In the genomic region with DNA sequence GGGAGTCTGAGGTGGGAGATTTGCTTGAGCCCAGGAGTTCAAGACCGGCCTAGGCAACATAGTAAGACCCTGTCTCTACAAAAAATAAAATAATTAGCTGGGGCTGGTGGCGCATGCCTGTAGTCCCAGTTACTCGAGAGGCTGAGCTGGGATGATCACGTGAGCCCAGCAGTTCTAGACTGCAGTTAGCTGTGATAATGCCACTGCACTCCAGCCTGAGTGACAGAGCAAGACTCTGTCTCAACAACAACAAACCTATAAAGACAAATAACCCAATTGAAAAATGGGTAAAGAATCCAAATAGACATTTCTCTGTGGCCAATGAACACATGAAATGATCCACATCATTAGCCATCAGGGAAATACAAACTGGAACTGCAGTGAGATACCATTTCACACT, we compare ENCODE assay signal across 1 cellular context.
TF ChIP-seq lines count a peak whose summit lies in the region.

No MANE protein-coding gene starts in this region.

TF ChIP-seq in K562, 482 proteins besides CTCF, POLR2A, EP300 and RAD21 (continues in another document):
- TF ChIP-seq, protein P1, sequence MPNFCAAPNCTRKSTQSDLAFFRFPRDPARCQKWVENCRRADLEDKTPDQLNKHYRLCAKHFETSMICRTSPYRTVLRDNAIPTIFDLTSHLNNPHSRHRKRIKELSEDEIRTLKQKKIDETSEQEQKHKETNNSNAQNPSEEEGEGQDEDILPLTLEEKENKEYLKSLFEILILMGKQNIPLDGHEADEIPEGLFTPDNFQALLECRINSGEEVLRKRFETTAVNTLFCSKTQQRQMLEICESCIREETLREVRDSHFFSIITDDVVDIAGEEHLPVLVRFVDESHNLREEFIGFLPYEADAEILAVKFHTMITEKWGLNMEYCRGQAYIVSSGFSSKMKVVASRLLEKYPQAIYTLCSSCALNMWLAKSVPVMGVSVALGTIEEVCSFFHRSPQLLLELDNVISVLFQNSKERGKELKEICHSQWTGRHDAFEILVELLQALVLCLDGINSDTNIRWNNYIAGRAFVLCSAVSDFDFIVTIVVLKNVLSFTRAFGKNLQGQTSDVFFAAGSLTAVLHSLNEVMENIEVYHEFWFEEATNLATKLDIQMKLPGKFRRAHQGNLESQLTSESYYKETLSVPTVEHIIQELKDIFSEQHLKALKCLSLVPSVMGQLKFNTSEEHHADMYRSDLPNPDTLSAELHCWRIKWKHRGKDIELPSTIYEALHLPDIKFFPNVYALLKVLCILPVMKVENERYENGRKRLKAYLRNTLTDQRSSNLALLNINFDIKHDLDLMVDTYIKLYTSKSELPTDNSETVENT (CRISPR knock-in tag; IDR thresholded peaks at IDR 0.05) = no peak
- TF ChIP-seq ZBTB17 (CRISPR knock-in tag; IDR thresholded peaks at IDR 0.05) (no peak), CREM (IDR thresholded peaks at IDR 0.05; ENCODE audit: low read depth) (no peak), PKNOX1 (IDR thresholded peaks at IDR 0.05) (peak; percentile 93), RBM22 (IDR thresholded peaks at IDR 0.05; ENCODE audit: low read depth, low read length, poor library complexity, severe bottlenecking) (no peak), CBX8 (IDR thresholded peaks at IDR 0.05; ENCODE audit: borderline replicate concordance, extremely low read depth, low read depth, low read length, poor library complexity, severe bottlenecking) (no peak), FOSL1 (tag; conservative IDR thresholded peaks at IDR 0.05) (no peak), RFX5 (IDR thresholded peaks at IDR 0.05; ENCODE audit: low read depth, low read length) (no peak), ZNF398 (CRISPR knock-in tag; IDR thresholded peaks at IDR 0.05) (no peak), ZNF232 (CRISPR knock-in tag; IDR thresholded peaks at IDR 0.05) (no peak), ZNF668 (CRISPR knock-in tag; IDR thresholded peaks at IDR 0.05) (peak; percentile 60; the same call in 1 of the 2 replicates), ZNF174 (CRISPR knock-in tag; IDR thresholded peaks at IDR 0.05) (no peak), PYGO2 (tag; IDR thresholded peaks at IDR 0.05) (0 out of 2 replicates have a peak, but pooled peaks have one; percentile 29), CBFA2T2 (conservative IDR thresholded peaks at IDR 0.05) (peak; percentile 59), YBX1 (IDR thresholded peaks at IDR 0.05) (no peak), BHLHE40 (IDR thresholded peaks at IDR 0.05; ENCODE audit: low read length) (peak; percentile 90), TAF1 (IDR thresholded peaks at IDR 0.05; ENCODE audit: control insufficient read depth, extremely low read depth, insufficient read depth, low read length, severe bottlenecking) (no peak), CTCFL (IDR thresholded peaks at IDR 0.05; ENCODE audit: borderline replicate concordance, insufficient read depth, low read depth, low read length, poor library complexity, severe bottlenecking) (no peak), KDM2B (CRISPR knock-in tag; IDR thresholded peaks at IDR 0.05) (no peak), ILK (tag; IDR thresholded peaks at IDR 0.05; ENCODE audit: borderline replicate concordance, low read depth) (no peak), KLF6 (CRISPR knock-in tag; IDR thresholded peaks at IDR 0.05; ENCODE audit: borderline replicate concordance) (0 out of 2 replicates have a peak, but pooled peaks have one; percentile 28), CREB1 (IDR thresholded peaks at IDR 0.05) (no peak), CREB1 (CRISPR knock-in tag; IDR thresholded peaks at IDR 0.05) (no peak), PHF20 (IDR thresholded peaks at IDR 0.05; ENCODE audit: partially characterized antibody) (no peak), PHF21A (IDR thresholded peaks at IDR 0.05; ENCODE audit: borderline replicate concordance, low read depth) (no peak), HES1 (IDR thresholded peaks at IDR 0.05; ENCODE audit: low read depth) (no peak), HNRNPH1 (optimal IDR thresholded peaks at IDR 0.05; ENCODE audit: low read depth, low read length) (no peak), CBFA2T3 (IDR thresholded peaks at IDR 0.05) (no peak), PPARD (CRISPR knock-in tag; IDR thresholded peaks at IDR 0.05) (no peak), KLF10 (CRISPR knock-in tag; IDR thresholded peaks at IDR 0.05) (no peak), THAP7 (CRISPR knock-in tag; IDR thresholded peaks at IDR 0.05) (no peak), PCBP1 (IDR thresholded peaks at IDR 0.05; ENCODE audit: low read depth, low read length, poor library complexity, severe bottlenecking) (no peak), NR4A1 (CRISPR knock-in tag; IDR thresholded peaks at IDR 0.05) (no peak), NR4A1 (tag; IDR thresholded peaks at IDR 0.05) (no peak), ZNF407 (IDR thresholded peaks at IDR 0.05; ENCODE audit: low read depth) (no peak), SMAD1 (IDR thresholded peaks at IDR 0.05; ENCODE audit: low read depth, low read length, partially characterized antibody) (no peak), ZNF75A (CRISPR knock-in tag; IDR thresholded peaks at IDR 0.05) (no peak), TAL1 (IDR thresholded peaks at IDR 0.05) (no peak), HMG20A (CRISPR knock-in tag; conservative IDR thresholded peaks at IDR 0.05) (no peak), BRF1 (IDR thresholded peaks at IDR 0.05; ENCODE audit: borderline replicate concordance, extremely low read depth, insufficient read length) (no peak), RFX7 (CRISPR knock-in tag; IDR thresholded peaks at IDR 0.05) (no peak)
- TF ChIP-seq, protein P2, sequence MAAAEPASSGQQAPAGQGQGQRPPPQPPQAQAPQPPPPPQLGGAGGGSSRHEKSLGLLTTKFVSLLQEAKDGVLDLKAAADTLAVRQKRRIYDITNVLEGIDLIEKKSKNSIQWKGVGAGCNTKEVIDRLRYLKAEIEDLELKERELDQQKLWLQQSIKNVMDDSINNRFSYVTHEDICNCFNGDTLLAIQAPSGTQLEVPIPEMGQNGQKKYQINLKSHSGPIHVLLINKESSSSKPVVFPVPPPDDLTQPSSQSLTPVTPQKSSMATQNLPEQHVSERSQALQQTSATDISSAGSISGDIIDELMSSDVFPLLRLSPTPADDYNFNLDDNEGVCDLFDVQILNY (CRISPR knock-in tag; IDR thresholded peaks at IDR 0.05) = no peak
- TF ChIP-seq, protein P3, sequence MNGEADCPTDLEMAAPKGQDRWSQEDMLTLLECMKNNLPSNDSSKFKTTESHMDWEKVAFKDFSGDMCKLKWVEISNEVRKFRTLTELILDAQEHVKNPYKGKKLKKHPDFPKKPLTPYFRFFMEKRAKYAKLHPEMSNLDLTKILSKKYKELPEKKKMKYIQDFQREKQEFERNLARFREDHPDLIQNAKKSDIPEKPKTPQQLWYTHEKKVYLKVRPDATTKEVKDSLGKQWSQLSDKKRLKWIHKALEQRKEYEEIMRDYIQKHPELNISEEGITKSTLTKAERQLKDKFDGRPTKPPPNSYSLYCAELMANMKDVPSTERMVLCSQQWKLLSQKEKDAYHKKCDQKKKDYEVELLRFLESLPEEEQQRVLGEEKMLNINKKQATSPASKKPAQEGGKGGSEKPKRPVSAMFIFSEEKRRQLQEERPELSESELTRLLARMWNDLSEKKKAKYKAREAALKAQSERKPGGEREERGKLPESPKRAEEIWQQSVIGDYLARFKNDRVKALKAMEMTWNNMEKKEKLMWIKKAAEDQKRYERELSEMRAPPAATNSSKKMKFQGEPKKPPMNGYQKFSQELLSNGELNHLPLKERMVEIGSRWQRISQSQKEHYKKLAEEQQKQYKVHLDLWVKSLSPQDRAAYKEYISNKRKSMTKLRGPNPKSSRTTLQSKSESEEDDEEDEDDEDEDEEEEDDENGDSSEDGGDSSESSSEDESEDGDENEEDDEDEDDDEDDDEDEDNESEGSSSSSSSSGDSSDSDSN (IDR thresholded peaks at IDR 0.05; ENCODE audit: borderline replicate concordance in 1 of 2, low read depth in 2 of 2, low read length in 2 of 2) = no peak
